Comparison of ENCODE assay signal across 6 cellular contexts in the genomic region with DNA sequence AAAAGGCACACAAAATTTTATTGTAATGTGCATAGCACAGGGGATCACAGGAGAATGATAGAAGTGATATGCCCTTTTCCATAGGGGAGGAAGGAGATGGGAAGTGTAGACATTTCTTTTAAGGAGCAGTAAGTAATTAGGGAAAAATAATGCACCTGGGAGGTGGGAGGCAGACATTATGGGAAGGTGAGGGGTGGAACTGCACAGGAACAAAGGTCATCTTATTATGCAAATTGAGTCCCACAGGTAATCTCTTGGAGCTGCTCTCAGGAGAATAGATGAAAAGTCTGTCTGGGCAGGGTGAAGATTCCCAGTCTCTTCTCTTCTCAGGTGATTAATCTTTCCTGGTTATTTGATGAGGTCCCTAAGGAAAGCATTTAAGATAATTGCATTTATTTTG.
"Had no signal": no experiment of that assay in that cellular context is flagged by ENCODE, and none has a peak within 500 bp of the region (broad histone marks: within the 10 kb centered on the region; RNA-seq: fewer than 3 reads in every experiment).

No MANE protein-coding gene starts in this region.

- H3K4me1 Mint-ChIP-seq: GM23338 had no signal

- H3K27ac ChIP-seq: HL-60 had no signal

- ATAC-seq: GM23338 had no signal

- H3K4me3 ChIP-seq: GM23338 had no signal

- H3K27ac Mint-ChIP-seq: GM23338, H9, HFFc6 had no signal

- H3K9me3 Mint-ChIP-seq: GM23338, H9, HFFc6 had no signal

- H3K4me3 Mint-ChIP-seq: GM23338, H9, HFFc6 had no signal

- DNase-seq: H9, HCEC 1CT, HFFc6, IMR-90 had no signal
